Comparison of ENCODE assay signal across 20 cellular contexts in genomic region chr22:17109976-17110375, GRCh38.
"Had no signal": no experiment of that assay in that cellular context is flagged by ENCODE, and none has a peak within 500 bp of the region (broad histone marks: within the 10 kb centered on the region; RNA-seq: fewer than 3 reads in every experiment).

No MANE protein-coding gene starts in this region.

- H3K9me3 Mint-ChIP-seq: type B pancreatic cell had no signal

- H3K27me3 Mint-ChIP-seq: progenitor cell of endocrine pancreas, type B pancreatic cell had no signal

- FAIRE-seq: endometrium, islet of Langerhans, small intestine, urothelium cell line had no signal

- H3K4me3 Mint-ChIP-seq: type B pancreatic cell had no signal

- H3K27me3 ChIP-seq: dorsolateral prefrontal cortex, gastrocnemius medialis, heart right ventricle, ovary had no signal

- H3K36me3 Mint-ChIP-seq: type B pancreatic cell had no signal

- H3K4me1 ChIP-seq: esophagus muscularis mucosa, gastrocnemius medialis had no signal

- H3K4me3 ChIP-seq: dorsolateral prefrontal cortex, esophagus muscularis mucosa, gastrocnemius medialis, heart right ventricle, ovary had no signal

- ATAC-seq: gastrocnemius medialis, heart right ventricle, right cardiac atrium had no signal

- DNase-seq: cortex of kidney; effector CD8-positive, alpha-beta T cell; gastrocnemius medialis; heart right ventricle; hypothalamus; kidney glomerular epithelial cell; nucleus accumbens; ovary; right cardiac atrium; small intestine; stimulated activated CD4-positive, alpha-beta T cell treated with anti-CD3 and anti-CD28 coated beads, Interleukin-2, amount 100 ng/mL, for 48 hours; stimulated activated naive CD4-positive, alpha-beta T cell treated with Interleukin-2 at 50 U/mL for 16 hours had no signal

- H3K36me3 ChIP-seq: gastrocnemius medialis, ovary had no signal

- H3K27ac Mint-ChIP-seq: progenitor cell of endocrine pancreas, type B pancreatic cell had no signal

- H3K27ac ChIP-seq: dorsolateral prefrontal cortex, epithelial cell of prostate, esophagus muscularis mucosa, gastrocnemius medialis, heart right ventricle, ovary had no signal

- H3K9me3 ChIP-seq: esophagus muscularis mucosa, gastrocnemius medialis, heart right ventricle, ovary had no signal
